ENCODE assay signal across 14 cellular contexts in the genomic region with DNA sequence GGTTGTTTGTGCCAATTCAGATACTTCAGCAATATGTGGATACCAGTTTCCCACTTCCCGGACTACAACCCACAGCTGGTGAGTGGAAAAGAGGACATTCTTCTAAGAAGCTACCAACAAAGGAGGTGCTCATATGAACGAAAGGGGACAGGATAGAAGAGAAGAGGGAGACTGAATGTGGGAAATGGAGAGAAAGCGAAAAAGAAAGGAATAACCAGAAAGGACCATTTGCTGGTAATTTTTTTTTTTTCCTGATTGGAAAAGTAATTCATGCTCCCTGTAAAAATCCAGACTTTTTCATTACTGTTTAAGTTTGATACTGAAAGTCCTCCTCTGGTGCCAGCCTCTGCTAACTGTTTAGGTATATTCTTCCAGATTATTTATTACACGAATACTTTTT. TPM values are rescaled to one million over a fixed set of nuclear protein-coding genes. Genes with fewer than 3 reads are reported as not detected.
DNase-seq lines count a peak whose midpoint lies in the region; ATAC-seq, FAIRE-seq and TF ChIP-seq lines count a peak whose summit lies in the region.
"Had no signal": no experiment of that assay in that cellular context is flagged by ENCODE, and none has a peak within 500 bp of the region (broad histone marks: within the 10 kb centered on the region; RNA-seq: fewer than 3 reads in every experiment).

No MANE protein-coding gene starts in this region.

- H3K9me3 Mint-ChIP-seq in activated CD4-positive, alpha-beta memory T cell treated with anti-CD3 and anti-CD28 coated beads for 36 hours, result no peaks in the 10 kb centered on the region

- peaks cover 25% of the 10 kb centered on the region for H3K36me3 Mint-ChIP-seq in activated CD4-positive, alpha-beta memory T cell treated with anti-CD3 and anti-CD28 coated beads for 36 hours

- H3K4me3 Mint-ChIP-seq in activated CD4-positive, alpha-beta memory T cell treated with anti-CD3 and anti-CD28 coated beads for 36 hours, result peak overlapping the region; percentile 95

- DNase-seq in activated CD4-positive, alpha-beta memory T cell treated with anti-CD3 and anti-CD28 coated beads for 36 hours, result no peak
- no peak for DNase-seq in keratinocyte (ENCODE audit: low read depth, low spot score)
- DNase-seq in DMS53 treated with DMSO at 0.1 percent for 48 hours (lab: John Stamatoyannopoulos, UW; ENCODE audit: unreplicated experiment), result no peak
- DNase-seq in foreskin keratinocyte, result no peak
- no peak for DNase-seq in pancreas
- DNase-seq in NK-92 (lab: John Stamatoyannopoulos, UW; ENCODE audit: unreplicated experiment), result no peak
- DNase-seq: NCI-H1092 treated with DMSO at 0.1 percent for 48 hours; nucleus accumbens; stimulated activated CD4-positive, alpha-beta T cell treated with anti-CD3 and anti-CD28 coated beads, Interleukin-12 subunit alpha, Interleukin-12 subunit beta, amount 100 ng/mL, for 4 hours had no signal

- CTCF ChIA-PET in activated CD4-positive, alpha-beta memory T cell treated with anti-CD3 and anti-CD28 coated beads for 36 hours (lab: Charles Lee), result interaction anchor here (0.8 to 6.5 kb wide), 6 partner anchors 11 to 279 kb away, joined by 3 to 69 read pairs (median 5); a partner anchor contains a TSS

- H3K9me1 ChIP-seq in keratinocyte (ENCODE audit: control insufficient read depth, extremely low read depth, insufficient read depth, low read length), result no peaks in the 10 kb centered on the region

- H2AFZ ChIP-seq in keratinocyte (ENCODE audit: control insufficient read depth, low read length), result no peak overlapping the region

- H3K4me1 ChIP-seq in BLaER1 treated with 17β-estradiol and CSF1 and Interleukin-3, amounts not matched to agents 10 nM and 100 nM, result peaks cover 53 to 61% (median 54%) of the 10 kb centered on the region in 10 experiments
- peaks cover 22% of the 10 kb centered on the region for H3K4me1 ChIP-seq in DOHH2 (ENCODE audit: control insufficient read depth, low read length)
- peaks cover 20% of the 10 kb centered on the region for H3K4me1 ChIP-seq in keratinocyte (ENCODE audit: control insufficient read depth, extremely low read depth, insufficient read depth, low read length)
- no peaks in the 10 kb centered on the region for H3K4me1 ChIP-seq in foreskin keratinocyte
- H3K4me1 ChIP-seq in pancreas, result peaks cover 14 to 30% (median 18%) of the 10 kb centered on the region in 3 donors

- H3K36me3 ChIP-seq in BLaER1 treated with 17β-estradiol and CSF1 and Interleukin-3, amounts not matched to agents 10 nM and 100 nM, result peaks cover 14 to 27% (median 21%) of the 10 kb centered on the region in 11 experiments; a peak in 21 of 22 replicates
- no peaks in the 10 kb centered on the region for H3K36me3 ChIP-seq in DOHH2 (ENCODE audit: control insufficient read depth, low read length)
- peaks cover 4 to 12% of the 10 kb centered on the region in 2 experiments for H3K36me3 ChIP-seq in keratinocyte (ENCODE audit: control insufficient read depth in 2 of 2, extremely low read depth in 1 of 2, insufficient read depth in 2 of 2, low read length in 2 of 2)
- H3K36me3 ChIP-seq in pancreas, result no peaks in the 10 kb centered on the region

- H3K27ac ChIP-seq in BLaER1 treated with 17β-estradiol and CSF1 and Interleukin-3, amounts not matched to agents 10 nM and 100 nM, result peak overlapping the region in 3 of 11 experiments; percentile 80 to 95 (median 84); a peak in 5 of 22 replicates
- H3K27ac ChIP-seq in DOHH2 (ENCODE audit: low read depth, low read length), result no peak overlapping the region
- H3K27ac ChIP-seq in keratinocyte (ENCODE audit: control insufficient read depth, insufficient read depth, low read length), result no peak overlapping the region
- no peak overlapping the region for H3K27ac ChIP-seq in foreskin keratinocyte
- peak overlapping the region in 2 of 4 donors; percentile 74 to 78 for H3K27ac ChIP-seq in pancreas

- H3K9me2 ChIP-seq in DOHH2 (replicated peaks; ENCODE audit: control insufficient read depth, low read length), result no peaks in the 10 kb centered on the region

- H3K27me3 ChIP-seq in BLaER1 treated with 17β-estradiol and CSF1 and Interleukin-3, amounts not matched to agents 10 nM and 100 nM, result no peaks in the 10 kb centered on the region
- H3K27me3 ChIP-seq in DOHH2 (ENCODE audit: control insufficient read depth, low read length), result peaks cover 5% of the 10 kb centered on the region; the same call in 1 of the 2 replicates
- H3K27me3 ChIP-seq in keratinocyte (ENCODE audit: control insufficient read depth, extremely low read depth, insufficient read depth, low read length), result no peaks in the 10 kb centered on the region
- no peaks in the 10 kb centered on the region for H3K27me3 ChIP-seq in foreskin keratinocyte
- H3K27me3 ChIP-seq in pancreas, result no peaks in the 10 kb centered on the region

- H3K9me3 ChIP-seq in BLaER1 treated with 17β-estradiol and CSF1 and Interleukin-3, amounts not matched to agents 10 nM and 100 nM (replicated peaks in 1 of 11), result no peaks in the 10 kb centered on the region
- H3K9me3 ChIP-seq in DOHH2 (ENCODE audit: control insufficient read depth, insufficient read depth, low read length), result no peaks in the 10 kb centered on the region
- no peaks in the 10 kb centered on the region for H3K9me3 ChIP-seq in keratinocyte (ENCODE audit: control insufficient read depth, low read depth, low read length)
- H3K9me3 ChIP-seq in pancreas, result no peaks in the 10 kb centered on the region
- H3K9me3 ChIP-seq: HAP-1 had no signal

- no peak overlapping the region for H3K27ac Mint-ChIP-seq in activated CD4-positive, alpha-beta memory T cell treated with anti-CD3 and anti-CD28 coated beads for 36 hours

- POLR2A ChIA-PET in activated CD4-positive, alpha-beta memory T cell treated with anti-CD3 and anti-CD28 coated beads for 36 hours (lab: Charles Lee), result interaction anchor here (1.2 to 2.7 kb wide), 4 partner anchors 10 to 165 kb away, joined by 3 to 45 read pairs (median 4); no protein-coding TSS in a partner anchor

- peak overlapping the region; percentile 79 to 97 (median 91); a peak in 20 of 22 replicates for H3K4me2 ChIP-seq in BLaER1 treated with 17β-estradiol and CSF1 and Interleukin-3, amounts not matched to agents 10 nM and 100 nM
- H3K4me2 ChIP-seq in DOHH2 (ENCODE audit: low read length) (peak overlapping the region; percentile 95), keratinocyte (ENCODE audit: control insufficient read depth, extremely low read depth, insufficient read depth, low read depth, low read length) (peak overlapping the region; percentile 89)

- H3K79me2 ChIP-seq in DOHH2 (ENCODE audit: control insufficient read depth, low read length), result no peaks in the 10 kb centered on the region
- H3K79me2 ChIP-seq in keratinocyte (ENCODE audit: control insufficient read depth, insufficient read depth, low read length), result no peaks in the 10 kb centered on the region

- intact Hi-C loops in activated CD4-positive, alpha-beta memory T cell treated with anti-CD3 and anti-CD28 coated beads for 36 hours (cut with micrococcal nuclease), result loop anchor here (2.0 to 5.0 kb wide), 6 partner anchors 21 to 381 kb away; a partner anchor contains a TSS
- intact Hi-C loops in pancreas (cut with DNase I), result no loop called here

- H3K27me3 Mint-ChIP-seq in activated CD4-positive, alpha-beta memory T cell treated with anti-CD3 and anti-CD28 coated beads for 36 hours, result no peaks in the 10 kb centered on the region

- no peak overlapping the region for H3K9ac ChIP-seq in BLaER1 treated with 17β-estradiol and CSF1 and Interleukin-3, amounts not matched to agents 10 nM and 100 nM
- no peak overlapping the region for H3K9ac ChIP-seq in keratinocyte (ENCODE audit: control insufficient read depth, extremely low read depth, insufficient read depth, low read length)

- dilution Hi-C loops in keratinocyte (cut with MboI; ENCODE audit: extremely low pct_ligation_motif_present, low sequenced_read_pairs), result no loop called here

- no peak overlapping the region; a peak in 1 of 20 replicates for H3K4me3 ChIP-seq in BLaER1 treated with 17β-estradiol and CSF1 and Interleukin-3, amounts not matched to agents 10 nM and 100 nM
- H3K4me3 ChIP-seq in DOHH2 (ENCODE audit: low read length) (peak overlapping the region; percentile 89; the same call in 1 of the 2 replicates), keratinocyte (ENCODE audit: control insufficient read depth in 2 of 3, extremely low read depth in 1 of 3, insufficient read depth in 2 of 3, low read depth in 1 of 3, low read length in 3 of 3) (no peak overlapping the region), pancreas (no peak overlapping the region)

- peaks cover 38% of the 10 kb centered on the region for H3K4me1 Mint-ChIP-seq in activated CD4-positive, alpha-beta memory T cell treated with anti-CD3 and anti-CD28 coated beads for 36 hours (ENCODE audit: low read depth)

- TF ChIP-seq CTCF in DOHH2 (IDR thresholded peaks at IDR 0.05; ENCODE audit: low read depth, low read length, poor library complexity, severe bottlenecking), result no peak
- no peak for TF ChIP-seq CTCF in keratinocyte (optimal IDR thresholded peaks at IDR 0.05 in 1 of 3, IDR thresholded peaks at IDR 0.05 in 1 of 3, conservative IDR thresholded peaks at IDR 0.05 in 1 of 3; ENCODE audit: extremely low read depth in 1 of 3, insufficient read depth in 2 of 3, low read length in 3 of 3)
- TF ChIP-seq CTCF in foreskin keratinocyte (conservative IDR thresholded peaks at IDR 0.05), result no peak
- TF ChIP-seq CTCF in pancreas (IDR thresholded peaks at IDR 0.05), result no peak

- 70 to 75% methylated on average over 4 of the region's 4 CpGs for WGBS in pancreas, 2 donors

- ATAC-seq in foreskin keratinocyte (no peak), pancreas (no peak)

- no peak for FAIRE-seq in keratinocyte (lab: Jason Lieb, UNC)
- no peak for FAIRE-seq in pancreas (lab: Jason Lieb, UNC)
- FAIRE-seq: endometrium, TTC549 had no signal

- H3F3A ChIP-seq in DOHH2 (ENCODE audit: control insufficient read depth, insufficient read depth), result no peaks in the 10 kb centered on the region

- H4K20me1 ChIP-seq in BLaER1 treated with 17β-estradiol and CSF1 and Interleukin-3, amounts not matched to agents 10 nM and 100 nM, result peaks cover 0 to 32% (median 17%) of the 10 kb centered on the region in 11 experiments; a peak in 14 of 22 replicates
- no peaks in the 10 kb centered on the region for H4K20me1 ChIP-seq in DOHH2 (ENCODE audit: control insufficient read depth, insufficient read depth, low read depth, low read length)
- H4K20me1 ChIP-seq in keratinocyte (ENCODE audit: control insufficient read depth, extremely low read depth, insufficient read depth, low read length), result peaks cover 3% of the 10 kb centered on the region

RNA-seq across cellular contexts. Expression of a gene that starts 1.5 kb away (rescaled TPM):
- 10 to 100 TPM; 21.6 to 22.3 TPM for total RNA-seq in activated CD4-positive, alpha-beta memory T cell treated with anti-CD3 and anti-CD28 coated beads for 36 hours
- polyA plus RNA-seq in keratinocyte, result 6.4 to 7.2 TPM (median 6.9 TPM) in 3 replicates
- 8.1 TPM for polyA plus RNA-seq in keratinocyte (2011; ENCODE audit: low read depth)
- polyA plus RNA-seq in keratinocyte (2011; cell fraction: cytosol; rRNA removed), result 6.5 and 7.4 TPM in 2 replicates
- 12.4 and 12.8 TPM in 2 replicates for polyA plus RNA-seq in keratinocyte (2011; cell fraction: nucleus; rRNA removed)
- 5.7 and 41.9 TPM in 2 replicates for polyA plus RNA-seq in keratinocyte (2012; ENCODE audit: low replicate concordance)
- polyA minus RNA-seq in keratinocyte, result 3.6 to 4.4 TPM (median 4.1 TPM) in 3 replicates
- 15.9 TPM for polyA minus RNA-seq in keratinocyte (2011; cell fraction: cytosol; rRNA and poly(A)+ RNA removed)
- 7.1 and 11.8 TPM in 2 replicates for polyA minus RNA-seq in keratinocyte (2011; cell fraction: nucleus; rRNA and poly(A)+ RNA removed)
- total RNA-seq in foreskin keratinocyte, result 14.4 and 18.5 TPM in 2 replicates
- 16.2 and 21.7 TPM in 2 replicates for polyA plus RNA-seq in foreskin keratinocyte
- total RNA-seq in pancreas, result 10 to 100 TPM in 1 of 6 donors, 1 to 10 TPM in 4, under 1 TPM in 1; 0.40 to 90.5 (median 2.2) TPM
- 1 to 10 TPM; 2.5 to 6.1 TPM for polyA plus RNA-seq in pancreas

RNA-seq across cellular contexts. Expression of a gene that starts 22.6 kb away (rescaled TPM):
- not detected for total RNA-seq in activated CD4-positive, alpha-beta memory T cell treated with anti-CD3 and anti-CD28 coated beads for 36 hours
- polyA plus RNA-seq in keratinocyte (not detected in 3 replicates), foreskin keratinocyte (not detected in 2 replicates), pancreas (1 to 10 TPM; 2.6 to 4.8 TPM)
- polyA plus RNA-seq in keratinocyte (2011; ENCODE audit: low read depth), result not detected
- polyA plus RNA-seq in keratinocyte (2011; cell fraction: cytosol; rRNA removed), result not detected in 2 replicates
- polyA plus RNA-seq in keratinocyte (2011; cell fraction: nucleus; rRNA removed), result 0.15 TPM in 1 of 2 replicates, not detected in the other
- 0.07 TPM in 1 of 2 replicates, not detected in the other for polyA plus RNA-seq in keratinocyte (2012; ENCODE audit: low replicate concordance)
- polyA minus RNA-seq in keratinocyte, result not detected in 3 replicates
- not detected for polyA minus RNA-seq in keratinocyte (2011; cell fraction: cytosol; rRNA and poly(A)+ RNA removed)
- polyA minus RNA-seq in keratinocyte (2011; cell fraction: nucleus; rRNA and poly(A)+ RNA removed), result not detected in 2 replicates
- total RNA-seq in foreskin keratinocyte (not detected in 2 replicates), pancreas (1 to 10 TPM; 1.3 to 4.5 (median 1.9) TPM)

RNA-seq across cellular contexts. Expression of a gene that starts 57.5 kb away (rescaled TPM):
- 1 to 10 TPM; 7.8 to 8.8 TPM for total RNA-seq in activated CD4-positive, alpha-beta memory T cell treated with anti-CD3 and anti-CD28 coated beads for 36 hours
- polyA plus RNA-seq in keratinocyte (11.6 to 21.1 TPM (median 18.2 TPM) in 3 replicates), foreskin keratinocyte (10.4 and 11.4 TPM in 2 replicates), pancreas (1 to 10 TPM; 6.8 to 9.4 TPM)
- 5.7 TPM for polyA plus RNA-seq in keratinocyte (2011; ENCODE audit: low read depth)
- 9.4 and 15.1 TPM in 2 replicates for polyA plus RNA-seq in keratinocyte (2011; cell fraction: cytosol; rRNA removed)
- 29.3 and 35.6 TPM in 2 replicates for polyA plus RNA-seq in keratinocyte (2011; cell fraction: nucleus; rRNA removed)
- polyA plus RNA-seq in keratinocyte (2012; ENCODE audit: low replicate concordance), result 14.4 and 20.6 TPM in 2 replicates
- 41.6 to 68.4 TPM (median 60.3 TPM) in 3 replicates for polyA minus RNA-seq in keratinocyte
- polyA minus RNA-seq in keratinocyte (2011; cell fraction: cytosol; rRNA and poly(A)+ RNA removed), result 44.7 TPM
- 59.2 and 60.0 TPM in 2 replicates for polyA minus RNA-seq in keratinocyte (2011; cell fraction: nucleus; rRNA and poly(A)+ RNA removed)
- total RNA-seq in foreskin keratinocyte (17.7 and 20.6 TPM in 2 replicates), pancreas (10 to 100 TPM in 1 of 6 donors, 1 to 10 TPM in 5; 4.4 to 12.5 (median 6.5) TPM)
